Comparison of ENCODE assay signal across 20 cellular contexts in the genomic region with DNA sequence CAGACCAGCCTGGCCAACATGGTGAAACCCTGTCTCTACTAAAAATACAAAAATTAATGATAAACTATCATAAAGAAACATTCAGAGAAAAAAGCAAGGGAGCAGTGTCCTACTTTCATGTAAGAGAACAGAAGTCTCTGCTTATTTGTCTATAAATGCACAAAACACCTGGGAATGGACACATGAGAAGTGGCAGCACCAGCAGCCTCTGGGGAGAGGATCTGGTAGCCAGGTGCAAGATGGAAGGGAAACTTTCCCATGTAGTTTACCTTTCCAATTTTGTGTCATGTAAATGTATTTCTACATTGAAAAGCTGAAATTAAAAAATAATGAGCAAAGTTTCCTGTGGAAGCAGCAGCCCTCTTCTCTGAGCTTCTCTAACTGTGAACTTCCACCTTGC. TPM values are rescaled to one million over a fixed set of nuclear protein-coding genes. Genes with fewer than 3 reads are reported as not detected.
DNase-seq lines count a peak whose midpoint lies in the region; FAIRE-seq and TF ChIP-seq lines count a peak whose summit lies in the region.
"Had no signal": no experiment of that assay in that cellular context is flagged by ENCODE, and none has a peak within 500 bp of the region (broad histone marks: within the 10 kb centered on the region; RNA-seq: fewer than 3 reads in every experiment).

No MANE protein-coding gene starts in this region.

- H3K4me1 ChIP-seq in astrocyte (ENCODE audit: insufficient read depth, low read length) (no peaks in the 10 kb centered on the region), neutrophil (ENCODE audit: control insufficient read depth in 1 of 2, insufficient read depth in 1 of 2, low read depth in 1 of 2, low read length in 1 of 2) (peaks cover 4 to 6% of the 10 kb centered on the region in 2 experiments)

- DNase-seq in NCI-H2171 treated with DMSO at 0.1 percent for 48 hours (lab: John Stamatoyannopoulos, UW), result peak; percentile 1
- no peak for DNase-seq in NCI-H2171 (lab: John Stamatoyannopoulos, UW)
- no peak for DNase-seq in astrocyte (ENCODE audit: low read depth)
- DNase-seq in A172 (ENCODE audit: low spot score), result no peak
- DNase-seq in activated CD4-positive, alpha-beta T cell treated with anti-CD3 and anti-CD28 coated beads, Interleukin-2, amount 50 U/mL, for 4 hours, result no peak
- no peak for DNase-seq in activated T-helper 1 cell treated with anti-CD3 and anti-CD28 coated beads, Interleukin-12 subunit alpha, Interleukin-12 subunit beta, Interleukin-2, Interleukin-4 antibody, amounts not matched to agents 30 ng/mL and 10 ng/mL and 1 ng/mL, durations not matched to agents 14 hours and 24 hours and 36 hours (ENCODE audit: low spot score)
- DNase-seq: H9, HFFc6, MM.1S, NCI-H1048, NCI-H1417 treated with DMSO at 0.1 percent for 48 hours, NCI-H187, NCI-H2107, NCI-H524 treated with DMSO at 0.1 percent for 48 hours, NCI-H82, Right ventricle myocardium superior had no signal

- no peaks in the 10 kb centered on the region for H3K27me3 Mint-ChIP-seq in astrocyte (ENCODE audit: low read depth, unreplicated experiment)
- H3K27me3 Mint-ChIP-seq in activated T-helper 1 cell treated with anti-CD3 and anti-CD28 coated beads, Interleukin-12 subunit alpha, Interleukin-12 subunit beta, Interleukin-2, Interleukin-4 antibody, amounts not matched to agents 30 ng/mL and 10 ng/mL and 1 ng/mL, durations not matched to agents 14 hours and 24 hours and 36 hours (ENCODE audit: insufficient read depth), result no peaks in the 10 kb centered on the region
- H3K27me3 Mint-ChIP-seq: B cell had no signal

- peaks cover 7% of the 10 kb centered on the region for H3K36me3 Mint-ChIP-seq in astrocyte (ENCODE audit: low read depth, unreplicated experiment)
- peaks cover 5% of the 10 kb centered on the region for H3K36me3 Mint-ChIP-seq in activated T-helper 1 cell treated with anti-CD3 and anti-CD28 coated beads, Interleukin-12 subunit alpha, Interleukin-12 subunit beta, Interleukin-2, Interleukin-4 antibody, amounts not matched to agents 30 ng/mL and 10 ng/mL and 1 ng/mL, durations not matched to agents 14 hours and 24 hours and 36 hours (ENCODE audit: low read depth)

- 0 out of 2 replicates have a peak overlapping the region, but pooled peaks have one; percentile 51 for H3K27ac ChIP-seq in C4-2B
- no peak overlapping the region for H3K27ac ChIP-seq in astrocyte (ENCODE audit: low read depth, low read length)
- peak overlapping the region; percentile 30 for H3K27ac ChIP-seq in neutrophil

- peaks cover 7% of the 10 kb centered on the region for H3K9me3 Mint-ChIP-seq in astrocyte (ENCODE audit: unreplicated experiment)
- H3K9me3 Mint-ChIP-seq in activated T-helper 1 cell treated with anti-CD3 and anti-CD28 coated beads, Interleukin-12 subunit alpha, Interleukin-12 subunit beta, Interleukin-2, Interleukin-4 antibody, amounts not matched to agents 30 ng/mL and 10 ng/mL and 1 ng/mL, durations not matched to agents 14 hours and 24 hours and 36 hours, result peaks cover 6% of the 10 kb centered on the region

- H3K79me2 ChIP-seq in astrocyte (ENCODE audit: insufficient read depth, low read length), result peaks cover 30% of the 10 kb centered on the region

- no peak overlapping the region for H3K4me3 ChIP-seq in astrocyte (ENCODE audit: insufficient read depth, low read depth, low read length)
- H3K4me3 ChIP-seq in neutrophil (ENCODE audit: low read depth in 1 of 2, low read length in 1 of 2), result no peak overlapping the region

- H3K4me1 Mint-ChIP-seq in astrocyte (ENCODE audit: low read depth, unreplicated experiment), result no peaks in the 10 kb centered on the region
- H3K4me1 Mint-ChIP-seq in activated T-helper 1 cell treated with anti-CD3 and anti-CD28 coated beads, Interleukin-12 subunit alpha, Interleukin-12 subunit beta, Interleukin-2, Interleukin-4 antibody, amounts not matched to agents 30 ng/mL and 10 ng/mL and 1 ng/mL, durations not matched to agents 14 hours and 24 hours and 36 hours (ENCODE audit: low read depth), result no peaks in the 10 kb centered on the region

- no peak for FAIRE-seq in astrocyte (lab: Jason Lieb, UNC)
- FAIRE-seq: A204.1 had no signal

- peak overlapping the region; percentile 12 for H3K27ac Mint-ChIP-seq in astrocyte (ENCODE audit: unreplicated experiment)
- H3K27ac Mint-ChIP-seq in activated T-helper 1 cell treated with anti-CD3 and anti-CD28 coated beads, Interleukin-12 subunit alpha, Interleukin-12 subunit beta, Interleukin-2, Interleukin-4 antibody, amounts not matched to agents 30 ng/mL and 10 ng/mL and 1 ng/mL, durations not matched to agents 14 hours and 24 hours and 36 hours, result no peak overlapping the region
- H3K27ac Mint-ChIP-seq: B cell, HFFc6 had no signal

- H3K9me3 ChIP-seq in astrocyte (ENCODE audit: insufficient read depth, low read depth, low read length) (no peaks in the 10 kb centered on the region), neutrophil (no peaks in the 10 kb centered on the region)

- TF ChIP-seq CTCF in C4-2B (conservative IDR thresholded peaks at IDR 0.05), result no peak
- TF ChIP-seq CTCF in astrocyte (IDR thresholded peaks at IDR 0.05; ENCODE audit: insufficient read depth, low read depth, low read length), result no peak
- no peak for TF ChIP-seq CTCF in neutrophil (IDR thresholded peaks at IDR 0.05)

- intact Hi-C loops in activated T-helper 1 cell treated with anti-CD3 and anti-CD28 coated beads, Interleukin-12 subunit alpha, Interleukin-12 subunit beta, Interleukin-2, Interleukin-4 antibody, amounts not matched to agents 30 ng/mL and 10 ng/mL and 1 ng/mL, durations not matched to agents 14 hours and 24 hours and 36 hours (cut with micrococcal nuclease), result no loop called here

- H3K27me3 ChIP-seq in astrocyte (ENCODE audit: insufficient read depth, low read length), result no peaks in the 10 kb centered on the region
- no peaks in the 10 kb centered on the region for H3K27me3 ChIP-seq in neutrophil

- peaks cover 13% of the 10 kb centered on the region for H4K20me1 ChIP-seq in astrocyte (ENCODE audit: insufficient read depth, low read length)

- H3K9ac ChIP-seq in astrocyte (ENCODE audit: low read length), result no peak overlapping the region

- no peak overlapping the region for H2AFZ ChIP-seq in astrocyte (ENCODE audit: low read depth, low read length)

- H3K4me2 ChIP-seq in astrocyte (ENCODE audit: low read length), result no peak overlapping the region

- H3K36me3 ChIP-seq in astrocyte (ENCODE audit: insufficient read depth, low read length) (no peaks in the 10 kb centered on the region), neutrophil (no peaks in the 10 kb centered on the region)

- H3K4me3 Mint-ChIP-seq in astrocyte (ENCODE audit: unreplicated experiment), result no peak overlapping the region
- no peak overlapping the region for H3K4me3 Mint-ChIP-seq in activated T-helper 1 cell treated with anti-CD3 and anti-CD28 coated beads, Interleukin-12 subunit alpha, Interleukin-12 subunit beta, Interleukin-2, Interleukin-4 antibody, amounts not matched to agents 30 ng/mL and 10 ng/mL and 1 ng/mL, durations not matched to agents 14 hours and 24 hours and 36 hours
- H3K4me3 Mint-ChIP-seq: B cell, H9, HFFc6 had no signal

RNA-seq across cellular contexts. Expression of a gene that starts 18.8 kb away (rescaled TPM):
- 47.9 TPM in 2 replicates for total RNA-seq in astrocyte
- 55.1 and 60.6 TPM in 2 replicates for total RNA-seq in A172 (2014; rRNA removed; shearing (Covaris generic))
- 86.3 and 91.2 TPM in 2 replicates for total RNA-seq in activated T-helper 1 cell treated with anti-CD3 and anti-CD28 coated beads, Interleukin-12 subunit alpha, Interleukin-12 subunit beta, Interleukin-2, Interleukin-4 antibody, amounts not matched to agents 30 ng/mL and 10 ng/mL and 1 ng/mL, durations not matched to agents 14 hours and 24 hours and 36 hours

RNA-seq across cellular contexts. Expression of a gene that starts 56.5 kb away (rescaled TPM):
- 27.6 and 31.5 TPM in 2 replicates for total RNA-seq in astrocyte
- total RNA-seq in A172 (2014; rRNA removed; shearing (Covaris generic)), result 31.0 and 31.5 TPM in 2 replicates
- 44.7 and 47.9 TPM in 2 replicates for total RNA-seq in activated T-helper 1 cell treated with anti-CD3 and anti-CD28 coated beads, Interleukin-12 subunit alpha, Interleukin-12 subunit beta, Interleukin-2, Interleukin-4 antibody, amounts not matched to agents 30 ng/mL and 10 ng/mL and 1 ng/mL, durations not matched to agents 14 hours and 24 hours and 36 hours
